In the genomic region with DNA sequence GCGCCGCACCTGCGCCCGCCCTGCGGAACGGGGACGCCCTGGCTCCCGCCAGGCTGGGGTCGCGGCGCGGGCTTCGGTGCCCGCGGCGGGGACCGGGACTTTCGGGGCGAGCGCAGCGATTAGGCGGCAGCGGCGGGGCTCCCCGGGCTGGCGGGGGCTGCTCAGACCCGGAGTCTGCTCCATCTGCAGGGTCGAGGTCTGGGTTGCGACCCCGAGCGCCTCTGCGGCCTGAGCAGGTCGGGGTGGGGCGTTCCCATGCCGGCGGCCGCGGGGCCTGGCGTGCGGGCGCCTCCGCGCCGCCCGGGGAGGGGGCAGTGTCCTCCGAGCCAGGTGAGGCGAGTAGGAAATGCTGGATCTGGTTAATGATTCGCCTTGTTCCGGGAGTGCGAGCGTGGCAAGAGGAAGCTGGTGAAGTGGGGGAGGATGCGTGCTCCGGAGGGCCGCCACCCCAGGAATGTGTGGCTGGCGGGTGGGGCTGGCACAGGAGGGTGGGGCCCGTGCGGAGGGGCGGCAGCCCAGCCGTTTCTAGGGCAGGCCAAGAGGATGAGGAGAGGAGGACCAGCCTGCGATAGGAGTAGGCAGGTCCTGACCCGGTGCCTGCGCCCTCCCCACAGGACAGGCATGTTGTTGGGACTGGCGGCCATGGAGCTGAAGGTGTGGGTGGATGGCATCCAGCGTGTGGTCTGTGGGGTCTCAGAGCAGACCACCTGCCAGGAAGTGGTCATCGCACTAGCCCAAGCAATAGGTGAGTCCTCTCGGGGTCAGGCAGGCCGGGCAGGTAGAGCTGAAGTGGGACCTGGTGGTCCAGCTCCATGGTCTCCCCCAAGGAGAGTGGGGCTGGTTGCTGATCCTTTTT, we compare ENCODE assay signal across 8 cellular contexts. TPM values are rescaled to one million over a fixed set of nuclear protein-coding genes. Genes with fewer than 3 reads are reported as not detected.
DNase-seq lines count a peak whose midpoint lies in the region; ATAC-seq and TF ChIP-seq lines count a peak whose summit lies in the region.

No MANE protein-coding gene starts in this region.

- H3K27ac ChIP-seq in OCI-LY3 (ENCODE audit: low read length) = no peak overlapping the region
- H3K27ac ChIP-seq in coronary artery = peak overlapping the region in 1 of 2 donors; percentile 9

- peak overlapping the region; percentile 93 for H3K4me2 ChIP-seq in OCI-LY3 (ENCODE audit: low read length)

- H2AFZ ChIP-seq in OCI-LY3 (ENCODE audit: low read depth, low read length) = 0 out of 2 replicates have a peak overlapping the region, but pooled peaks have one; percentile 22

- ATAC-seq in GM18511 (IDR thresholded peaks at IDR 0.05; ENCODE audit: unreplicated experiment) = peak; percentile 30
- ATAC-seq in HG02981 (IDR thresholded peaks at IDR 0.05; ENCODE audit: unreplicated experiment) = peak; percentile 22
- peak; percentile 74 for ATAC-seq in mucosa of descending colon
- no peak for ATAC-seq in HG03378 (IDR thresholded peaks at IDR 0.05; ENCODE audit: unreplicated experiment)

- DNase-seq in ACHN = peak; percentile 78
- no peak for DNase-seq in coronary artery (ENCODE audit: low spot score)
- DNase-seq in mucosa of descending colon = peak; percentile 89 to 93 (median 91)
- no peak for DNase-seq in ecto neural progenitor cell (ENCODE audit: low spot score)

- H3K36me3 ChIP-seq in OCI-LY3 (replicated peaks; ENCODE audit: low read depth, low read length) (peaks cover 8% of the 10 kb centered on the region), mucosa of descending colon (ENCODE audit: low read depth) (no peaks in the 10 kb centered on the region)

- intact Hi-C loops in mucosa of descending colon (cut with DNase I, micrococcal nuclease) = no loop called here

- H3K4me1 ChIP-seq in OCI-LY3 (ENCODE audit: low read length) (peaks cover 16% of the 10 kb centered on the region), mucosa of descending colon (ENCODE audit: low read depth) (peaks cover 28% of the 10 kb centered on the region)

- no peaks in the 10 kb centered on the region for H3K27me3 ChIP-seq in OCI-LY3 (ENCODE audit: low read depth, low read length)

- peaks cover 11% of the 10 kb centered on the region; the same call in 1 of the 2 replicates for H3K79me2 ChIP-seq in OCI-LY3 (ENCODE audit: low read length)

- peak overlapping the region; percentile 83 for H3K4me3 ChIP-seq in OCI-LY3 (ENCODE audit: low read length)
- peak overlapping the region; percentile 83 for H3K4me3 ChIP-seq in coronary artery
- H3K4me3 ChIP-seq in mucosa of descending colon = peak overlapping the region; percentile 92

- no peak for TF ChIP-seq CTCF in OCI-LY3 (IDR thresholded peaks at IDR 0.05; ENCODE audit: low read depth, low read length)
- TF ChIP-seq CTCF in coronary artery (IDR thresholded peaks at IDR 0.05) = no peak
- TF ChIP-seq CTCF in mucosa of descending colon (IDR thresholded peaks at IDR 0.05) = no peak

- H3K9ac ChIP-seq in OCI-LY3 (ENCODE audit: low read length) = peak overlapping the region; percentile 65

- H3K9me3 ChIP-seq in OCI-LY3 (ENCODE audit: insufficient read depth, low read length) (no peaks in the 10 kb centered on the region), mucosa of descending colon (no peaks in the 10 kb centered on the region)

- in situ Hi-C loops in ACHN (cut with HindIII; ENCODE audit: low pct_ligation_motif_present, low pct_unique_long_range_greater_than_20kb, low sequenced_read_pairs) = no loop called here

- peaks cover 16% of the 10 kb centered on the region for H4K20me1 ChIP-seq in OCI-LY3 (ENCODE audit: insufficient read depth, low read length)

RNA-seq across cellular contexts. Expression of a gene that starts 0.6 kb away (rescaled TPM):
- 100 to 1,000 TPM in 1 of 3 donors, 10 to 100 TPM in 2; 45.7 to 108 (median 83.7) TPM for total RNA-seq in mucosa of descending colon

RNA-seq across cellular contexts. Expression of a gene that starts 0.8 kb away (rescaled TPM):
- total RNA-seq in mucosa of descending colon = 10 to 100 TPM in 2 of 3 donors, 1 to 10 TPM in 1; 5.4 to 19.1 (median 10.7) TPM

RNA-seq across cellular contexts. Expression of a gene that starts 14.9 kb away (rescaled TPM):
- total RNA-seq in mucosa of descending colon = 10 to 100 TPM; 35.0 to 40.2 (median 35.0) TPM

RNA-seq across cellular contexts. Expression of a gene that starts 24.0 kb away (rescaled TPM):
- total RNA-seq in mucosa of descending colon = 1 to 10 TPM; 1.5 to 5.2 (median 4.8) TPM

RNA-seq across cellular contexts. Expression of a gene that starts 26.0 kb away (rescaled TPM):
- 10 to 100 TPM; 41.4 to 50.6 (median 50.1) TPM for total RNA-seq in mucosa of descending colon

Comparison
In these comparisons a context has a peak if more than half of its experiments do, and no peak if none do; other contexts are left out.
1. DNase-seq: peak in ACHN (single experiment) and mucosa of descending colon (3 of 3); none in coronary artery (single experiment) and ecto neural progenitor cell (single experiment).
2. Peak in every context shown above with its lines, with median percentiles within 50 percentile points of each other: H3K4me3 ChIP-seq.